ENCODE assay signal across 9 cellular contexts in the genomic region with DNA sequence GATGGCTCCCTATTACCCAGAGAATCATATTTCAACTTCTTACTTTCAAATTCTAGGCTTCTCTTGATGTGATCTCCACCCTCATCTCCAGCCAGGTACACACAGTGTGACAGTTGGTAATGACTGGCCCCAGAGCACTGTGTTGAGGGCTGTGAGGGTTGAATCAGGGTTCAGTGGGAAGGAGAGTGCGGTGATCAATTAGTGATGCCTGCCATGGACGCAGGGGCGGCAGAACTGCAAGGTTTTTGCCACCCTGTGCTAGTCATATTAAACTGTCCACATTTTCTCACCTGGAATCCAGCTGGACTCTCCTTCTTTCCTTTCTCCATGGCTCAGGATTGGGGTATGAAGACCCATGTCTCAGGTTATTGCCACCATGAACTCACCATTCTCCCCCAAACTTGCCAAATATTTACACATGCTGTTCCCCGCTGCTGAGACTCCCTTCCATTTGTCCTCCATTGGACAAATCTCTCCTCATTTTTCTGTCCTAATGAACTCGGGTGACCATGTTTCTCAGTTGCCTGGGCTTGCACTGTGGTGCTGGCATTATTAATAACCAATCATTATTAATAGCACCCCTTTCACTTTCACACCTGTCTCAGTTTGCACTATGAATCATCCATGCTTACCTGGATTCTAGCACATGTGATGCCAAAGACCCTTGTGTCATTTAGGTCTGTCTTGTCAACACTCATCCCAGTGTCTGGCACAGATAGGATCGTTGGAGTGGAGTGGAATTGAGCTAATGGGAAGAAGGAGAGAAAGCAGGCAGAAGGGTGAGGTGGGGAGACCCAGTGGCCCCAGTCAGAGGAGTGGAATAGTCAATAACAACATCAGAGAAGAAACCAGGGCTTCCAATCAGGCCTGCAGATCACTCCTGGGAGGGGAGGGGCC. TPM values are rescaled to one million over a fixed set of nuclear protein-coding genes. Genes with fewer than 3 reads are reported as not detected.
A peak's percentile ranks its signal among the peaks of the same experiment; 100 is the strongest.
DNase-seq lines count a peak whose midpoint lies in the region; ATAC-seq and TF ChIP-seq lines count a peak whose summit lies in the region.
"Had no signal": no experiment of that assay in that cellular context is flagged by ENCODE, and none has a peak within 500 bp of the region (broad histone marks: within the 10 kb centered on the region; RNA-seq: fewer than 3 reads in every experiment).

No MANE protein-coding gene starts in this region.

- H3K27ac Mint-ChIP-seq in endodermal cell: no peak overlapping the region

- peaks cover 18% of the 10 kb centered on the region for H3K4me1 Mint-ChIP-seq in endodermal cell

- H3K4me1 ChIP-seq in DND-41 (ENCODE audit: insufficient read depth, low read length) (peaks cover 18% of the 10 kb centered on the region), endodermal cell (ENCODE audit: control insufficient read depth, insufficient read depth, low read length) (no peaks in the 10 kb centered on the region)
- peaks cover 26% of the 10 kb centered on the region for H3K4me1 ChIP-seq in effector memory CD4-positive, alpha-beta T cell (ENCODE audit: control insufficient read depth, insufficient read depth, low read length, poor library complexity, severe bottlenecking)

- peak overlapping the region; percentile 44 for H3K9ac ChIP-seq in DND-41 (ENCODE audit: low read depth, low read length)
- H3K9ac ChIP-seq in endodermal cell (ENCODE audit: extremely low read depth, low read length, poor library complexity, severe bottlenecking): no peak overlapping the region

- H3K9me3 ChIP-seq in DND-41 (ENCODE audit: insufficient read depth, low read length, severe bottlenecking): no peaks in the 10 kb centered on the region
- H3K9me3 ChIP-seq in effector memory CD4-positive, alpha-beta T cell (ENCODE audit: control insufficient read depth, low read length): no peaks in the 10 kb centered on the region
- no peaks in the 10 kb centered on the region for H3K9me3 ChIP-seq in endodermal cell (ENCODE audit: control insufficient read depth, low read length)

- no peaks in the 10 kb centered on the region for H3K36me3 Mint-ChIP-seq in endodermal cell (ENCODE audit: low read depth)

- H3K27me3 Mint-ChIP-seq in endodermal cell (ENCODE audit: insufficient read depth): peaks cover 6% of the 10 kb centered on the region

- no peak overlapping the region for H3K4me3 Mint-ChIP-seq in endodermal cell

- WGBS in endodermal cell (ENCODE audit: insufficient coverage in 1 of 2, insufficient read length in 1 of 2), 2 experiments: 94 to 96% methylated on average over 4 to 6 of the region's 6 CpGs

- H3K27ac ChIP-seq in DND-41 (ENCODE audit: low read length) (peak overlapping the region; percentile 70), endodermal cell (ENCODE audit: low read depth, low read length) (no peak overlapping the region)
- peak overlapping the region; percentile 50 for H3K27ac ChIP-seq in effector memory CD4-positive, alpha-beta T cell (ENCODE audit: insufficient read depth, low read length, poor library complexity, severe bottlenecking)

- DNase-seq in DND-41 (no peak), putamen (ENCODE audit: low spot score) (no peak), NCI-H2107 treated with DMSO at 0.1 percent for 48 hours (lab: John Stamatoyannopoulos, UW; ENCODE audit: unreplicated experiment) (no peak), hypothalamus (lab: John Stamatoyannopoulos, UW) (no peak), endodermal cell (no peak)
- DNase-seq in effector memory CD4-positive, alpha-beta T cell: no peak

- H3K36me3 ChIP-seq in DND-41 (ENCODE audit: insufficient read depth, low read length): no peaks in the 10 kb centered on the region
- H3K36me3 ChIP-seq in effector memory CD4-positive, alpha-beta T cell (ENCODE audit: control insufficient read depth, insufficient read depth, low read length): no peaks in the 10 kb centered on the region
- H3K36me3 ChIP-seq in endodermal cell (ENCODE audit: control insufficient read depth, insufficient read depth, low read length): no peaks in the 10 kb centered on the region

- H2AFZ ChIP-seq in DND-41 (ENCODE audit: low read depth, low read length): peak overlapping the region; percentile 77

- H3K27me3 ChIP-seq in DND-41 (ENCODE audit: insufficient read depth, low read length, poor library complexity): peaks cover 3% of the 10 kb centered on the region
- H3K27me3 ChIP-seq in effector memory CD4-positive, alpha-beta T cell (replicated peaks; ENCODE audit: control insufficient read depth, insufficient read depth, low read length, poor library complexity, severe bottlenecking): no peaks in the 10 kb centered on the region
- H3K27me3 ChIP-seq in endodermal cell (ENCODE audit: control insufficient read depth, insufficient read depth, low read length, poor library complexity, severe bottlenecking): no peaks in the 10 kb centered on the region

- H3K9me3 Mint-ChIP-seq in endodermal cell: no peaks in the 10 kb centered on the region

- peak overlapping the region; percentile 58 for H3K4me2 ChIP-seq in DND-41 (ENCODE audit: insufficient read depth, low read length)

- no peaks in the 10 kb centered on the region for H3K79me2 ChIP-seq in DND-41 (ENCODE audit: insufficient read depth, low read length)

- TF ChIP-seq CTCF in DND-41 (IDR thresholded peaks at IDR 0.05; ENCODE audit: borderline replicate concordance, extremely low read depth, low read length, poor library complexity, severe bottlenecking) (no peak), endodermal cell (conservative IDR thresholded peaks at IDR 0.05) (no peak)

- H4K20me1 ChIP-seq in DND-41 (ENCODE audit: insufficient read depth, low read length): no peaks in the 10 kb centered on the region

- ATAC-seq in DND-41 (ENCODE audit: insufficient read depth, low read depth) (no peak), GM19035 (IDR thresholded peaks at IDR 0.05; ENCODE audit: unreplicated experiment) (peak; percentile 28), HG03342 (IDR thresholded peaks at IDR 0.05; ENCODE audit: unreplicated experiment) (peak; percentile 8)

- H3K4me3 ChIP-seq in DND-41 (ENCODE audit: low read depth in 1 of 2, low read length in 2 of 2): peak overlapping the region in 1 of 2 experiments; percentile 24; a peak in 2 of 4 replicates
- no peak overlapping the region for H3K4me3 ChIP-seq in effector memory CD4-positive, alpha-beta T cell (ENCODE audit: insufficient read depth, low read depth, low read length, poor library complexity, severe bottlenecking)
- no peak overlapping the region for H3K4me3 ChIP-seq in endodermal cell (ENCODE audit: low read length)

RNA-seq across cellular contexts. Expression of gene CRB2, which starts 33.9 kb away (rescaled TPM):
- total RNA-seq in endodermal cell: 1 to 10 TPM in 1 of 2 donors, under 1 TPM in 1; 0.75 to 2.0 TPM
- 92.5 TPM for polyA plus RNA-seq in endodermal cell (2013, experiment 1 of 2)
- polyA plus RNA-seq in endodermal cell (2013, experiment 2 of 2): 79.0 TPM
- total RNA-seq: esophagus mucosa had no signal

RNA-seq across cellular contexts. Expression of gene STRBP, which starts 53.7 kb away (rescaled TPM):
- total RNA-seq in endodermal cell: 10 to 100 TPM; 77.2 to 83.3 TPM
- 44.7 TPM for polyA plus RNA-seq in endodermal cell (2013, experiment 1 of 2)
- 46.5 TPM for polyA plus RNA-seq in endodermal cell (2013, experiment 2 of 2)
